Comparison of ENCODE assay signal across 20 cellular contexts in genomic region chr7:1781369-1781768, GRCh38.
"Had no signal": no experiment of that assay in that cellular context is flagged by ENCODE, and none has a peak within 500 bp of the region (broad histone marks: within the 10 kb centered on the region; RNA-seq: fewer than 3 reads in every experiment).

No MANE protein-coding gene starts in this region.

- H3K36me3 ChIP-seq: esophagus squamous epithelium, gastroesophageal sphincter, suprapubic skin, thyroid gland, upper lobe of left lung had no signal

- H3K4me2 ChIP-seq: smooth muscle cell had no signal

- H3K9me3 ChIP-seq: suprapubic skin, thyroid gland had no signal

- H3K27ac ChIP-seq: epithelial cell of prostate, esophagus squamous epithelium, gastroesophageal sphincter, suprapubic skin, thyroid gland, upper lobe of left lung had no signal

- DNase-seq: cerebellar nuclear complex; effector memory CD8-positive, alpha-beta T cell; esophagus squamous epithelium; foreskin fibroblast; glutamatergic neuron; islet precursor cell; left ventricle myocardium superior; mesenchymal stem cell; naive B cell; right cardiac atrium; stimulated activated CD4-positive, alpha-beta T cell treated with anti-CD3 and anti-CD28 coated beads, Interleukin-2, amount 100 ng/mL, for 48 hours; stimulated activated naive CD4-positive, alpha-beta T cell treated with Interleukin-2 at 50 U/mL for 16 hours; thyroid gland; upper lobe of left lung had no signal

- FAIRE-seq: colon had no signal

- ATAC-seq: effector memory CD8-positive, alpha-beta T cell; gastroesophageal sphincter; left ventricle myocardium superior; right cardiac atrium had no signal

- H3K27me3 ChIP-seq: thyroid gland, upper lobe of left lung had no signal

- H3K4me3 ChIP-seq: esophagus squamous epithelium, gastroesophageal sphincter, lung, smooth muscle cell, suprapubic skin, thyroid gland, upper lobe of left lung had no signal

- H3K4me1 ChIP-seq: gastroesophageal sphincter, thyroid gland, upper lobe of left lung had no signal
